15 cellular contexts compared by ENCODE assay signal in genomic region chr20:49948809-49949507, GRCh38. TPM values are rescaled to one million over a fixed set of nuclear protein-coding genes. Genes with fewer than 3 reads are reported as not detected.
DNase-seq lines count a peak whose midpoint lies in the region; ATAC-seq and TF ChIP-seq lines count a peak whose summit lies in the region.
"Had no signal": no experiment of that assay in that cellular context is flagged by ENCODE, and none has a peak within 500 bp of the region (broad histone marks: within the 10 kb centered on the region; RNA-seq: fewer than 3 reads in every experiment).

No MANE protein-coding gene starts in this region.

- H3K4me1 ChIP-seq in smooth muscle cell (ENCODE audit: low read depth) = no peaks in the 10 kb centered on the region

- intact Hi-C loops in activated naive CD4-positive, alpha-beta T cell treated with anti-CD3 and anti-CD28 coated beads for 36 hours (cut with micrococcal nuclease) = no loop called here

- CTCF ChIA-PET in activated naive CD4-positive, alpha-beta T cell treated with anti-CD3 and anti-CD28 coated beads, Interleukin-2, amount 10 ng/mL, durations not matched to agents 7 days and 5 days (lab: Charles Lee) = interaction anchor here (0.7 to 2.6 kb wide), 3 partner anchors 16 to 122 kb away, joined by 3 to 10 read pairs (median 3); no protein-coding TSS in a partner anchor
- CTCF ChIA-PET in activated naive CD4-positive, alpha-beta T cell treated with anti-CD3 and anti-CD28 coated beads for 36 hours (lab: Charles Lee) = interaction anchor here (0.7 kb wide), 1 partner anchor 123 kb away, joined by 3 read pairs; no protein-coding TSS in a partner anchor
- CTCF ChIA-PET in RWPE1 (lab: Yijun Ruan, JAX) = interaction anchor here (1.1 kb wide), 1 partner anchor 30 kb away, joined by 5 read pairs; no protein-coding TSS in a partner anchor

- H3K27me3 Mint-ChIP-seq in activated naive CD4-positive, alpha-beta T cell treated with anti-CD3 and anti-CD28 coated beads, Interleukin-2, amount 10 ng/mL, durations not matched to agents 7 days and 5 days = no peaks in the 10 kb centered on the region
- H3K27me3 Mint-ChIP-seq in activated naive CD4-positive, alpha-beta T cell treated with anti-CD3 and anti-CD28 coated beads for 36 hours (ENCODE audit: low read depth) = no peaks in the 10 kb centered on the region

- TF ChIP-seq CTCF in RWPE1 (conservative IDR thresholded peaks at IDR 0.05; ENCODE audit: low read depth) (no peak), smooth muscle cell (IDR thresholded peaks at IDR 0.05; ENCODE audit: borderline replicate concordance, insufficient read depth, poor library complexity, severe bottlenecking) (no peak)

- no peak overlapping the region for H3K4me3 ChIP-seq in smooth muscle cell
- H3K4me3 ChIP-seq: psoas muscle, thoracic aorta had no signal

- H3K4me1 Mint-ChIP-seq in activated naive CD4-positive, alpha-beta T cell treated with anti-CD3 and anti-CD28 coated beads, Interleukin-2, amount 10 ng/mL, durations not matched to agents 7 days and 5 days = peaks cover 2% of the 10 kb centered on the region
- H3K4me1 Mint-ChIP-seq in activated naive CD4-positive, alpha-beta T cell treated with anti-CD3 and anti-CD28 coated beads for 36 hours (ENCODE audit: low read depth) = peaks cover 22% of the 10 kb centered on the region

- 91% methylated on average over 11 of the region's 11 CpGs for WGBS in smooth muscle cell (ENCODE audit: low lambda C conversion rate)

- peaks cover 35% of the 10 kb centered on the region for H4K20me1 ChIP-seq in smooth muscle cell (ENCODE audit: low read depth)

- no peak overlapping the region for H3K4me3 Mint-ChIP-seq in activated naive CD4-positive, alpha-beta T cell treated with anti-CD3 and anti-CD28 coated beads, Interleukin-2, amount 10 ng/mL, durations not matched to agents 7 days and 5 days
- no peak overlapping the region for H3K4me3 Mint-ChIP-seq in activated naive CD4-positive, alpha-beta T cell treated with anti-CD3 and anti-CD28 coated beads for 36 hours

- peak overlapping the region; percentile 40 for H3K9ac ChIP-seq in smooth muscle cell (ENCODE audit: low read depth)

- H3K27ac ChIP-seq in RWPE1 = peak overlapping the region; percentile 20; the same call in 1 of the 2 replicates
- peak overlapping the region; percentile 79 for H3K27ac ChIP-seq in smooth muscle cell (ENCODE audit: low read depth)
- H3K27ac ChIP-seq: psoas muscle, thoracic aorta had no signal

- peak overlapping the region; percentile 49 for H3K27ac Mint-ChIP-seq in activated naive CD4-positive, alpha-beta T cell treated with anti-CD3 and anti-CD28 coated beads, Interleukin-2, amount 10 ng/mL, durations not matched to agents 7 days and 5 days
- no peak overlapping the region for H3K27ac Mint-ChIP-seq in activated naive CD4-positive, alpha-beta T cell treated with anti-CD3 and anti-CD28 coated beads for 36 hours

- no peaks in the 10 kb centered on the region for H3F3A ChIP-seq in smooth muscle cell (ENCODE audit: low read depth)

- no peaks in the 10 kb centered on the region for H3K27me3 ChIP-seq in smooth muscle cell (ENCODE audit: low read depth)

- peaks cover 64% of the 10 kb centered on the region for H3K36me3 Mint-ChIP-seq in activated naive CD4-positive, alpha-beta T cell treated with anti-CD3 and anti-CD28 coated beads, Interleukin-2, amount 10 ng/mL, durations not matched to agents 7 days and 5 days
- peaks cover 53% of the 10 kb centered on the region for H3K36me3 Mint-ChIP-seq in activated naive CD4-positive, alpha-beta T cell treated with anti-CD3 and anti-CD28 coated beads for 36 hours (ENCODE audit: low read depth)

- H3K9me3 ChIP-seq in smooth muscle cell (replicated peaks; ENCODE audit: low read depth) = no peaks in the 10 kb centered on the region
- H3K9me3 ChIP-seq: psoas muscle, thoracic aorta had no signal

- no peaks in the 10 kb centered on the region for H3K9me3 Mint-ChIP-seq in activated naive CD4-positive, alpha-beta T cell treated with anti-CD3 and anti-CD28 coated beads, Interleukin-2, amount 10 ng/mL, durations not matched to agents 7 days and 5 days
- no peaks in the 10 kb centered on the region for H3K9me3 Mint-ChIP-seq in activated naive CD4-positive, alpha-beta T cell treated with anti-CD3 and anti-CD28 coated beads for 36 hours

- DNase-seq in activated naive CD4-positive, alpha-beta T cell treated with anti-CD3 and anti-CD28 coated beads, Interleukin-2, amount 10 ng/mL, durations not matched to agents 7 days and 5 days = peak; percentile 12
- no peak for DNase-seq in activated naive CD4-positive, alpha-beta T cell treated with anti-CD3 and anti-CD28 coated beads for 36 hours
- DNase-seq in RWPE1 (ENCODE audit: low spot score) (no peak), fibroblast of gingiva (ENCODE audit: low read depth) (peak; percentile 86), smooth muscle cell (lab: John Stamatoyannopoulos, UW; ENCODE audit: unreplicated experiment) (no peak), COLO829 (ENCODE audit: low spot score) (no peak)
- DNase-seq in activated T-cell treated with anti-CD3 and anti-CD28 coated beads, Interleukin-2, amount 50 U/mL, for 1 hour = no peak
- DNase-seq: activated CD4-positive, alpha-beta T cell treated with anti-CD3 and anti-CD28 coated beads for 48 hours; effector CD4-positive, alpha-beta T cell; hypothalamus; NCI-H1417 treated with DMSO at 0.1 percent for 48 hours; NCI-H526; psoas muscle had no signal

- H3K4me2 ChIP-seq in smooth muscle cell = no peak overlapping the region

- no peak overlapping the region for H2AFZ ChIP-seq in smooth muscle cell (ENCODE audit: low read depth)

- H3K36me3 ChIP-seq in smooth muscle cell (ENCODE audit: low read depth) = peaks cover 14% of the 10 kb centered on the region

- no peak for ATAC-seq in HG02623 (IDR thresholded peaks at IDR 0.05; ENCODE audit: unreplicated experiment)
- ATAC-seq: psoas muscle had no signal

- POLR2A ChIA-PET in RWPE1 (lab: Yijun Ruan, JAX; ENCODE audit: low non-redundant PET) = no interaction called here

- peaks cover 12% of the 10 kb centered on the region for H3K79me2 ChIP-seq in smooth muscle cell (ENCODE audit: low read depth)

RNA-seq across cellular contexts. Expression of gene RNF114, which starts 12.8 kb away (rescaled TPM):
- total RNA-seq in activated naive CD4-positive, alpha-beta T cell treated with anti-CD3 and anti-CD28 coated beads for 36 hours = 10 to 100 TPM; 72.3 to 76.5 TPM
- total RNA-seq in smooth muscle cell = 54.2 and 62.7 TPM in 2 replicates
- polyA plus RNA-seq in smooth muscle cell = 80.5 and 87.2 TPM in 2 replicates

RNA-seq across cellular contexts. Expression of gene SPATA2, which starts 33.6 kb away (rescaled TPM):
- total RNA-seq in activated naive CD4-positive, alpha-beta T cell treated with anti-CD3 and anti-CD28 coated beads for 36 hours = 1 to 10 TPM; 6.6 to 7.3 TPM
- total RNA-seq in smooth muscle cell = 3.3 and 3.9 TPM in 2 replicates
- 9.1 and 9.9 TPM in 2 replicates for polyA plus RNA-seq in smooth muscle cell

RNA-seq across cellular contexts. Expression of gene SNAI1, which starts 33.8 kb away (rescaled TPM):
- under 1 TPM in 1 of 2 experiments, not detected in 1; 0.31 TPM for total RNA-seq in activated naive CD4-positive, alpha-beta T cell treated with anti-CD3 and anti-CD28 coated beads for 36 hours
- total RNA-seq in smooth muscle cell = 3.7 and 5.6 TPM in 2 replicates
- polyA plus RNA-seq in smooth muscle cell = 16.1 and 20.7 TPM in 2 replicates

Comparison
In these comparisons a context has a peak if more than half of its experiments do, and no peak if none do; other contexts are left out.
1. DNase-seq: peak in activated naive CD4-positive, alpha-beta T cell treated with anti-CD3 and anti-CD28 coated beads, Interleukin-2, amount 10 ng/mL, durations not matched to agents 7 days and 5 days (single experiment) and fibroblast of gingiva (single experiment); none in activated naive CD4-positive, alpha-beta T cell treated with anti-CD3 and anti-CD28 coated beads for 36 hours (single experiment), RWPE1 (single experiment), smooth muscle cell (single experiment), activated T-cell treated with anti-CD3 and anti-CD28 coated beads, Interleukin-2, amount 50 U/mL, for 1 hour (single experiment) and COLO829 (single experiment).